In genomic region chr18:59737776-59738295, GRCh38 we compare ENCODE assay signal across 16 cellular contexts. TPM values are rescaled to one million over a fixed set of nuclear protein-coding genes. Genes with fewer than 3 reads are reported as not detected.
"Had no signal": no experiment of that assay in that cellular context is flagged by ENCODE, and none has a peak within 500 bp of the region (broad histone marks: within the 10 kb centered on the region; RNA-seq: fewer than 3 reads in every experiment).

No MANE protein-coding gene starts in this region.

- H3K27me3 ChIP-seq: foreskin keratinocyte, neutrophil, right atrium auricular region, sigmoid colon, stomach had no signal

- H3K4me3 ChIP-seq: lung, right atrium auricular region, sigmoid colon, stomach had no signal

- H3K27ac ChIP-seq: foreskin keratinocyte, neutrophil, right atrium auricular region, sigmoid colon, stomach had no signal

- ATAC-seq: foreskin keratinocyte; left ventricle myocardium superior; naive thymus-derived CD8-positive, alpha-beta T cell had no signal

- H3K9me3 ChIP-seq: neutrophil, sigmoid colon had no signal

- H3K36me3 ChIP-seq: neutrophil, right atrium auricular region, sigmoid colon, stomach had no signal

- DNase-seq: cerebellar nuclear complex; foreskin keratinocyte; head of caudate nucleus; hippocampal formation; left ventricle myocardium superior; mesenchymal stem cell; naive thymus-derived CD8-positive, alpha-beta T cell; posterior cingulate gyrus; sigmoid colon; small intestine; stimulated activated CD4-positive, alpha-beta T cell treated with anti-CD3 and anti-CD28 coated beads, Interleukin-12 subunit alpha, Interleukin-12 subunit beta, amount 100 ng/mL, for 4 hours; stimulated activated naive CD4-positive, alpha-beta T cell; stomach had no signal

- H3K4me1 ChIP-seq: right atrium auricular region, sigmoid colon, stomach had no signal

RNA-seq across cellular contexts. Expression of gene CCBE1, which starts 40.6 kb away (rescaled TPM):
- total RNA-seq: naive thymus-derived CD8-positive, alpha-beta T cell had no signal
